Comparison of ENCODE assay signal across 10 cellular contexts in the genomic region with DNA sequence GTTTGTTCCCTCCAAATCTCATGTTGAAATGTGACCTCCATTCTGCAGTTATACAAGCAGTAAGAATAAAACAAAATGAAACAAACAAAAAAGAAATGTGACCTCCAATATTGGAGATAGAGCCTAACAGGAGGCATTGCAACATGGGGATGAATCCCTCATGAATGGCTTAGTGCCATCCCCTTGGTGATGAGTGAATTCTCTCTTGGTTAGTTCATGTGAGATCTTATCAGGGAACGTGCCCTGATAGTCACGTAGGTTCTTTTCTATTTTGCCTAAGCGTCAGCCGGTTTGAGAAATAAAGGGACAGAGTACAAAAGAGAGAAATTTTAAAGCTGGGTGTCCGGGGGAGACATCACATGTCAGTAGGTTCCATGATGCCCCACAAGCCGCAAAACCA. TPM values are rescaled to one million over a fixed set of nuclear protein-coding genes. Genes with fewer than 3 reads are reported as not detected.
"Had no signal": no experiment of that assay in that cellular context is flagged by ENCODE, and none has a peak within 500 bp of the region (broad histone marks: within the 10 kb centered on the region; RNA-seq: fewer than 3 reads in every experiment).

No MANE protein-coding gene starts in this region.

RNA-seq across cellular contexts. Expression of gene APLNR, which starts 44.5 kb away (rescaled TPM):
- total RNA-seq: activated CD4-positive, alpha-beta memory T cell treated with anti-CD3 and anti-CD28 coated beads, Interleukin-2, amount 10 ng/mL, durations not matched to agents 7 days and 5 days; activated CD4-positive, alpha-beta T cell treated with anti-CD3 and anti-CD28 coated beads for 36 hours; activated CD4-positive, alpha-beta T cell treated with anti-CD3 and anti-CD28 coated beads, Interleukin-2, amount 10 ng/mL, durations not matched to agents 7 days and 5 days; activated CD8-positive, alpha-beta memory T cell treated with anti-CD3 and anti-CD28 coated beads, Interleukin-2, amount 10 ng/mL, durations not matched to agents 7 days and 5 days; activated CD8-positive, alpha-beta T cell treated with anti-CD3 and anti-CD28 coated beads, Interleukin-2, amount 10 ng/mL, durations not matched to agents 7 days and 5 days; activated naive CD8-positive, alpha-beta T cell treated with anti-CD3 and anti-CD28 coated beads, Interleukin-2, amount 10 ng/mL, durations not matched to agents 7 days and 5 days; activated T-helper 2 cell treated with anti-CD3 and anti-CD28 coated beads, Interferon-gamma antibody, Interleukin-2, Interleukin-4, amounts not matched to agents 10 μg/mL and 5 μg/mL and 100 μg/mL, durations not matched to agents 14 hours and 24 hours and 36 hours; bronchial epithelial cell; chondrocyte had no signal

RNA-seq across cellular contexts. Expression of gene P2RX3, which starts 56.6 kb away (rescaled TPM):
- total RNA-seq: activated CD4-positive, alpha-beta memory T cell treated with anti-CD3 and anti-CD28 coated beads, Interleukin-2, amount 10 ng/mL, durations not matched to agents 7 days and 5 days; activated CD4-positive, alpha-beta T cell treated with anti-CD3 and anti-CD28 coated beads for 36 hours; activated CD4-positive, alpha-beta T cell treated with anti-CD3 and anti-CD28 coated beads, Interleukin-2, amount 10 ng/mL, durations not matched to agents 7 days and 5 days; activated CD8-positive, alpha-beta memory T cell treated with anti-CD3 and anti-CD28 coated beads, Interleukin-2, amount 10 ng/mL, durations not matched to agents 7 days and 5 days; activated CD8-positive, alpha-beta T cell treated with anti-CD3 and anti-CD28 coated beads, Interleukin-2, amount 10 ng/mL, durations not matched to agents 7 days and 5 days; activated naive CD8-positive, alpha-beta T cell treated with anti-CD3 and anti-CD28 coated beads, Interleukin-2, amount 10 ng/mL, durations not matched to agents 7 days and 5 days; activated T-helper 2 cell treated with anti-CD3 and anti-CD28 coated beads, Interferon-gamma antibody, Interleukin-2, Interleukin-4, amounts not matched to agents 10 μg/mL and 5 μg/mL and 100 μg/mL, durations not matched to agents 14 hours and 24 hours and 36 hours; ascending aorta; bronchial epithelial cell; chondrocyte had no signal
